Comparison of ENCODE assay signal across 9 cellular contexts in genomic region chr4:8547108-8547911, GRCh38. TPM values are rescaled to one million over a fixed set of nuclear protein-coding genes. Genes with fewer than 3 reads are reported as not detected.
DNase-seq lines count a peak whose midpoint lies in the region; ATAC-seq and TF ChIP-seq lines count a peak whose summit lies in the region.
"Had no signal": no experiment of that assay in that cellular context is flagged by ENCODE, and none has a peak within 500 bp of the region (broad histone marks: within the 10 kb centered on the region; RNA-seq: fewer than 3 reads in every experiment).

No MANE protein-coding gene starts in this region.

- no peaks in the 10 kb centered on the region; the same call in 1 of the 2 replicates for H3K27me3 ChIP-seq in GM23248 (replicated peaks; ENCODE audit: insufficient read depth)

- CTCF ChIA-PET in AG04449 (lab: Yijun Ruan, JAX): interaction anchor here (1.1 to 3.4 kb wide), 4 partner anchors 60 to 81 kb away, joined by 3 to 20 read pairs (median 8); no protein-coding TSS in a partner anchor

- peaks cover 11% of the 10 kb centered on the region for H3K4me1 ChIP-seq in GM23248 (ENCODE audit: insufficient read depth)

- TF ChIP-seq CTCF in AG04449 (IDR thresholded peaks at IDR 0.05; ENCODE audit: insufficient read depth, low read length, missing control alignments): peak; percentile 14

- no peaks in the 10 kb centered on the region for H3K9me2 ChIP-seq in GM23248 (ENCODE audit: insufficient read depth)

- peak overlapping the region; percentile 17 for H3K4me2 ChIP-seq in GM23248 (ENCODE audit: unreplicated experiment)

- H2AFZ ChIP-seq in GM23248: 0 out of 2 replicates have a peak overlapping the region, but pooled peaks have one; percentile 3

- H3K4me3 ChIP-seq in AG04449 (ENCODE audit: low read depth, low read length) (no peak overlapping the region), GM23248 (no peak overlapping the region)

- no peaks in the 10 kb centered on the region for H3K36me3 ChIP-seq in GM23248 (ENCODE audit: low read depth)

- WGBS in GM23248 (ENCODE audit: low coverage in 1 of 2, low lambda C conversion rate in 2 of 2, missing lambda C conversion rate in 2 of 2), 2 experiments: 48 to 49% methylated on average over 16 of the region's 16 CpGs

- H3F3A ChIP-seq in GM23248 (ENCODE audit: insufficient read depth): no peaks in the 10 kb centered on the region

- H3K9ac ChIP-seq in GM23248: no peak overlapping the region

- ATAC-seq in HG02938 (IDR thresholded peaks at IDR 0.05; ENCODE audit: unreplicated experiment): no peak

- DNase-seq in AG04449 (ENCODE audit: low read depth, low spot score): no peak
- DNase-seq in GM23248: peak; percentile 88
- DNase-seq in T1000 (lab: John Stamatoyannopoulos, UW): peak; percentile 51
- peak; percentile 79 for DNase-seq in iris pigment epithelial cell (ENCODE audit: low read depth)
- DNase-seq in mucosa of gallbladder (ENCODE audit: low spot score): no peak
- DNase-seq in Kasumi-1 (lab: John Stamatoyannopoulos, UW): no peak
- DNase-seq in SKM-1 (lab: John Stamatoyannopoulos, UW; ENCODE audit: unreplicated experiment): no peak
- DNase-seq: NCI-H2029 had no signal

- POLR2A ChIA-PET in AG04449 (lab: Yijun Ruan, JAX): no interaction called here

- no peaks in the 10 kb centered on the region for H3K79me2 ChIP-seq in GM23248 (ENCODE audit: insufficient read depth)

- H4K20me1 ChIP-seq in GM23248 (ENCODE audit: insufficient read depth): no peaks in the 10 kb centered on the region

- in situ Hi-C loops in GM23248 (cut with MboI): no loop called here

- 0 out of 2 replicates have a peak overlapping the region, but pooled peaks have one; percentile 11 for H3K27ac ChIP-seq in GM23248

- H3K9me3 ChIP-seq in GM23248 (ENCODE audit: low read depth): no peaks in the 10 kb centered on the region

RNA-seq across cellular contexts. Expression of gene GPR78, which starts 32.9 kb away (rescaled TPM):
- total RNA-seq in GM23248 (2014; rRNA removed; shearing (Covaris generic)): not detected in 2 replicates
- 0.05 TPM in 2 replicates for polyA plus RNA-seq in GM23248 (2016; fragmentation: Nextera tagmentation; extraction: Ambion mirVana)
- total RNA-seq in mucosa of gallbladder: 0.29 TPM

RNA-seq across cellular contexts. Expression of gene CPZ, which starts 45.3 kb away (rescaled TPM):
- 13.4 and 14.0 TPM in 2 replicates for total RNA-seq in GM23248 (2014; rRNA removed; shearing (Covaris generic))
- polyA plus RNA-seq in GM23248 (2016; fragmentation: Nextera tagmentation; extraction: Ambion mirVana): 19.0 and 19.3 TPM in 2 replicates
- 6.3 TPM for total RNA-seq in mucosa of gallbladder

Comparison
In these comparisons a context has a peak if more than half of its experiments do, and no peak if none do; other contexts are left out.
1. DNase-seq: peak in GM23248 (single experiment), T1000 (single experiment) and iris pigment epithelial cell (single experiment); none in AG04449 (single experiment), mucosa of gallbladder (single experiment), Kasumi-1 (0 of 2) and SKM-1 (single experiment).